1 cellular context compared by ENCODE assay signal in the genomic region with DNA sequence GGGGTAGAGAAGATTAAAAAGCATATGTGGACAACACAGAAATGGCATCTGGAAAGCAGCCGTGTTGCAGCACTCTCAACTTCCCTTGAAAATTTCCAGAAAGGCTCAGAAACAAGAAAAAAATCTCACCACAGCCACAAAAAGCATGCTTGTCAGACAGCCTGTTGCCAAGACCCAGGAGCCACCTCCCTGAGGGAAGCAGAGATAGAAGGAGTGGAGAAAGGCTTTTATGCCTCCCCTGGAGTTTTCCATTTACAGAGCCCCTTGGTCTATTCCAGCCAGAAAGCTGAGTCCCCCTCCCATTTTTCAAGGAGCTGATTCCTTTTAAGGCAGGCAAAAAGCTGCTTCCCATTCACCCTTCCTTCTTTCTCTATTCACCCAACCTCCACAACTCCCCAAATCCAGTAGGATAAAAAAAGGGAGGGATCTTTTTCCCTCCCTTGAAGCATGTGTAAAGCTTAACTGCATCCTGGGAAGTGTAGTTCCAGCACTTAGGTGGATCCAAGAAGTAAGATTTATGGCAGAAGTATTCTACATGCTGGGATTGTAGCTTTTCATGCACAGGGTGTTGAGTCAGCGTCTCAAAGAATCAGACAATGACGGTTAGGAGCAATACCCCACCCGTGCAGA.
TF ChIP-seq lines count a peak whose summit lies in the region.

No MANE protein-coding gene starts in this region.

TF ChIP-seq in H1, 55 proteins besides CTCF, POLR2A, EP300 and RAD21 (continued from another document):
- TF ChIP-seq, protein P1, sequence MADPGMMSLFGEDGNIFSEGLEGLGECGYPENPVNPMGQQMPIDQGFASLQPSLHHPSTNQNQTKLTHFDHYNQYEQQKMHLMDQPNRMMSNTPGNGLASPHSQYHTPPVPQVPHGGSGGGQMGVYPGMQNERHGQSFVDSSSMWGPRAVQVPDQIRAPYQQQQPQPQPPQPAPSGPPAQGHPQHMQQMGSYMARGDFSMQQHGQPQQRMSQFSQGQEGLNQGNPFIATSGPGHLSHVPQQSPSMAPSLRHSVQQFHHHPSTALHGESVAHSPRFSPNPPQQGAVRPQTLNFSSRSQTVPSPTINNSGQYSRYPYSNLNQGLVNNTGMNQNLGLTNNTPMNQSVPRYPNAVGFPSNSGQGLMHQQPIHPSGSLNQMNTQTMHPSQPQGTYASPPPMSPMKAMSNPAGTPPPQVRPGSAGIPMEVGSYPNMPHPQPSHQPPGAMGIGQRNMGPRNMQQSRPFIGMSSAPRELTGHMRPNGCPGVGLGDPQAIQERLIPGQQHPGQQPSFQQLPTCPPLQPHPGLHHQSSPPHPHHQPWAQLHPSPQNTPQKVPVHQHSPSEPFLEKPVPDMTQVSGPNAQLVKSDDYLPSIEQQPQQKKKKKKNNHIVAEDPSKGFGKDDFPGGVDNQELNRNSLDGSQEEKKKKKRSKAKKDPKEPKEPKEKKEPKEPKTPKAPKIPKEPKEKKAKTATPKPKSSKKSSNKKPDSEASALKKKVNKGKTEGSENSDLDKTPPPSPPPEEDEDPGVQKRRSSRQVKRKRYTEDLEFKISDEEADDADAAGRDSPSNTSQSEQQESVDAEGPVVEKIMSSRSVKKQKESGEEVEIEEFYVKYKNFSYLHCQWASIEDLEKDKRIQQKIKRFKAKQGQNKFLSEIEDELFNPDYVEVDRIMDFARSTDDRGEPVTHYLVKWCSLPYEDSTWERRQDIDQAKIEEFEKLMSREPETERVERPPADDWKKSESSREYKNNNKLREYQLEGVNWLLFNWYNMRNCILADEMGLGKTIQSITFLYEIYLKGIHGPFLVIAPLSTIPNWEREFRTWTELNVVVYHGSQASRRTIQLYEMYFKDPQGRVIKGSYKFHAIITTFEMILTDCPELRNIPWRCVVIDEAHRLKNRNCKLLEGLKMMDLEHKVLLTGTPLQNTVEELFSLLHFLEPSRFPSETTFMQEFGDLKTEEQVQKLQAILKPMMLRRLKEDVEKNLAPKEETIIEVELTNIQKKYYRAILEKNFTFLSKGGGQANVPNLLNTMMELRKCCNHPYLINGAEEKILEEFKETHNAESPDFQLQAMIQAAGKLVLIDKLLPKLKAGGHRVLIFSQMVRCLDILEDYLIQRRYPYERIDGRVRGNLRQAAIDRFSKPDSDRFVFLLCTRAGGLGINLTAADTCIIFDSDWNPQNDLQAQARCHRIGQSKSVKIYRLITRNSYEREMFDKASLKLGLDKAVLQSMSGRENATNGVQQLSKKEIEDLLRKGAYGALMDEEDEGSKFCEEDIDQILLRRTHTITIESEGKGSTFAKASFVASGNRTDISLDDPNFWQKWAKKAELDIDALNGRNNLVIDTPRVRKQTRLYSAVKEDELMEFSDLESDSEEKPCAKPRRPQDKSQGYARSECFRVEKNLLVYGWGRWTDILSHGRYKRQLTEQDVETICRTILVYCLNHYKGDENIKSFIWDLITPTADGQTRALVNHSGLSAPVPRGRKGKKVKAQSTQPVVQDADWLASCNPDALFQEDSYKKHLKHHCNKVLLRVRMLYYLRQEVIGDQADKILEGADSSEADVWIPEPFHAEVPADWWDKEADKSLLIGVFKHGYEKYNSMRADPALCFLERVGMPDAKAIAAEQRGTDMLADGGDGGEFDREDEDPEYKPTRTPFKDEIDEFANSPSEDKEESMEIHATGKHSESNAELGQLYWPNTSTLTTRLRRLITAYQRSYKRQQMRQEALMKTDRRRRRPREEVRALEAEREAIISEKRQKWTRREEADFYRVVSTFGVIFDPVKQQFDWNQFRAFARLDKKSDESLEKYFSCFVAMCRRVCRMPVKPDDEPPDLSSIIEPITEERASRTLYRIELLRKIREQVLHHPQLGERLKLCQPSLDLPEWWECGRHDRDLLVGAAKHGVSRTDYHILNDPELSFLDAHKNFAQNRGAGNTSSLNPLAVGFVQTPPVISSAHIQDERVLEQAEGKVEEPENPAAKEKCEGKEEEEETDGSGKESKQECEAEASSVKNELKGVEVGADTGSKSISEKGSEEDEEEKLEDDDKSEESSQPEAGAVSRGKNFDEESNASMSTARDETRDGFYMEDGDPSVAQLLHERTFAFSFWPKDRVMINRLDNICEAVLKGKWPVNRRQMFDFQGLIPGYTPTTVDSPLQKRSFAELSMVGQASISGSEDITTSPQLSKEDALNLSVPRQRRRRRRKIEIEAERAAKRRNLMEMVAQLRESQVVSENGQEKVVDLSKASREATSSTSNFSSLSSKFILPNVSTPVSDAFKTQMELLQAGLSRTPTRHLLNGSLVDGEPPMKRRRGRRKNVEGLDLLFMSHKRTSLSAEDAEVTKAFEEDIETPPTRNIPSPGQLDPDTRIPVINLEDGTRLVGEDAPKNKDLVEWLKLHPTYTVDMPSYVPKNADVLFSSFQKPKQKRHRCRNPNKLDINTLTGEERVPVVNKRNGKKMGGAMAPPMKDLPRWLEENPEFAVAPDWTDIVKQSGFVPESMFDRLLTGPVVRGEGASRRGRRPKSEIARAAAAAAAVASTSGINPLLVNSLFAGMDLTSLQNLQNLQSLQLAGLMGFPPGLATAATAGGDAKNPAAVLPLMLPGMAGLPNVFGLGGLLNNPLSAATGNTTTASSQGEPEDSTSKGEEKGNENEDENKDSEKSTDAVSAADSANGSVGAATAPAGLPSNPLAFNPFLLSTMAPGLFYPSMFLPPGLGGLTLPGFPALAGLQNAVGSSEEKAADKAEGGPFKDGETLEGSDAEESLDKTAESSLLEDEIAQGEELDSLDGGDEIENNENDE (IDR thresholded peaks at IDR 0.05; ENCODE audit: insufficient replicate concordance, low read length), result no peak
- TF ChIP-seq HDAC6 (IDR thresholded peaks at IDR 0.05; ENCODE audit: low read depth, low read length), result no peak
- TF ChIP-seq ZNF274 (IDR thresholded peaks at IDR 0.05; ENCODE audit: borderline replicate concordance, extremely low read depth, low read length), result no peak
- TF ChIP-seq, protein P2, sequence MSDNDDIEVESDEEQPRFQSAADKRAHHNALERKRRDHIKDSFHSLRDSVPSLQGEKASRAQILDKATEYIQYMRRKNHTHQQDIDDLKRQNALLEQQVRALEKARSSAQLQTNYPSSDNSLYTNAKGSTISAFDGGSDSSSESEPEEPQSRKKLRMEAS (IDR thresholded peaks at IDR 0.05), result 0 out of 2 replicates have a peak, but pooled peaks have one; percentile 28
- TF ChIP-seq KDM4A (IDR thresholded peaks at IDR 0.05; ENCODE audit: low read depth, low read length, severe bottlenecking), result no peak
- TF ChIP-seq, protein P3, sequence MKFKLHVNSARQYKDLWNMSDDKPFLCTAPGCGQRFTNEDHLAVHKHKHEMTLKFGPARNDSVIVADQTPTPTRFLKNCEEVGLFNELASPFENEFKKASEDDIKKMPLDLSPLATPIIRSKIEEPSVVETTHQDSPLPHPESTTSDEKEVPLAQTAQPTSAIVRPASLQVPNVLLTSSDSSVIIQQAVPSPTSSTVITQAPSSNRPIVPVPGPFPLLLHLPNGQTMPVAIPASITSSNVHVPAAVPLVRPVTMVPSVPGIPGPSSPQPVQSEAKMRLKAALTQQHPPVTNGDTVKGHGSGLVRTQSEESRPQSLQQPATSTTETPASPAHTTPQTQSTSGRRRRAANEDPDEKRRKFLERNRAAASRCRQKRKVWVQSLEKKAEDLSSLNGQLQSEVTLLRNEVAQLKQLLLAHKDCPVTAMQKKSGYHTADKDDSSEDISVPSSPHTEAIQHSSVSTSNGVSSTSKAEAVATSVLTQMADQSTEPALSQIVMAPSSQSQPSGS (IDR thresholded peaks at IDR 0.05; ENCODE audit: low read length), result no peak
- no peak for TF ChIP-seq SP2 (IDR thresholded peaks at IDR 0.05; ENCODE audit: low read length)
- TF ChIP-seq, protein P4, sequence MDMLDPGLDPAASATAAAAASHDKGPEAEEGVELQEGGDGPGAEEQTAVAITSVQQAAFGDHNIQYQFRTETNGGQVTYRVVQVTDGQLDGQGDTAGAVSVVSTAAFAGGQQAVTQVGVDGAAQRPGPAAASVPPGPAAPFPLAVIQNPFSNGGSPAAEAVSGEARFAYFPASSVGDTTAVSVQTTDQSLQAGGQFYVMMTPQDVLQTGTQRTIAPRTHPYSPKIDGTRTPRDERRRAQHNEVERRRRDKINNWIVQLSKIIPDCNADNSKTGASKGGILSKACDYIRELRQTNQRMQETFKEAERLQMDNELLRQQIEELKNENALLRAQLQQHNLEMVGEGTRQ (IDR thresholded peaks at IDR 0.05; ENCODE audit: low read length), result no peak
- no peak for TF ChIP-seq BACH1 (IDR thresholded peaks at IDR 0.05; ENCODE audit: low read length)
- peak; percentile 35; the same call in 1 of the 2 replicates for TF ChIP-seq SIX5 (IDR thresholded peaks at IDR 0.05; ENCODE audit: low read depth, low read length)
- TF ChIP-seq SAP30 (IDR thresholded peaks at IDR 0.05; ENCODE audit: insufficient read depth, insufficient replicate concordance, low read length), result no peak
- TF ChIP-seq, protein P5, sequence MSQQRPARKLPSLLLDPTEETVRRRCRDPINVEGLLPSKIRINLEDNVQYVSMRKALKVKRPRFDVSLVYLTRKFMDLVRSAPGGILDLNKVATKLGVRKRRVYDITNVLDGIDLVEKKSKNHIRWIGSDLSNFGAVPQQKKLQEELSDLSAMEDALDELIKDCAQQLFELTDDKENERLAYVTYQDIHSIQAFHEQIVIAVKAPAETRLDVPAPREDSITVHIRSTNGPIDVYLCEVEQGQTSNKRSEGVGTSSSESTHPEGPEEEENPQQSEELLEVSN (IDR thresholded peaks at IDR 0.05), result peak; percentile 82
- TF ChIP-seq GTF2F1 (IDR thresholded peaks at IDR 0.05; ENCODE audit: borderline replicate concordance, low read depth, low read length), result no peak
- 0 out of 2 replicates have a peak, but pooled peaks have one; percentile 14 for TF ChIP-seq SP1 (IDR thresholded peaks at IDR 0.05; ENCODE audit: low read depth, low read length)
- no peak for TF ChIP-seq TEAD4 (IDR thresholded peaks at IDR 0.05; ENCODE audit: low read depth, low read length)
- TF ChIP-seq POLR2AphosphoS5 (IDR thresholded peaks at IDR 0.05; ENCODE audit: low read depth, low read length), result no peak
- no peak for TF ChIP-seq TAF7 (optimal IDR thresholded peaks at IDR 0.05; ENCODE audit: borderline replicate concordance, low read depth, low read length)
- no peak for TF ChIP-seq CEBPB (IDR thresholded peaks at IDR 0.05; ENCODE audit: low read depth, low read length)
- no peak for TF ChIP-seq CHD2 (IDR thresholded peaks at IDR 0.05; ENCODE audit: low read length)
